In the genomic region with DNA sequence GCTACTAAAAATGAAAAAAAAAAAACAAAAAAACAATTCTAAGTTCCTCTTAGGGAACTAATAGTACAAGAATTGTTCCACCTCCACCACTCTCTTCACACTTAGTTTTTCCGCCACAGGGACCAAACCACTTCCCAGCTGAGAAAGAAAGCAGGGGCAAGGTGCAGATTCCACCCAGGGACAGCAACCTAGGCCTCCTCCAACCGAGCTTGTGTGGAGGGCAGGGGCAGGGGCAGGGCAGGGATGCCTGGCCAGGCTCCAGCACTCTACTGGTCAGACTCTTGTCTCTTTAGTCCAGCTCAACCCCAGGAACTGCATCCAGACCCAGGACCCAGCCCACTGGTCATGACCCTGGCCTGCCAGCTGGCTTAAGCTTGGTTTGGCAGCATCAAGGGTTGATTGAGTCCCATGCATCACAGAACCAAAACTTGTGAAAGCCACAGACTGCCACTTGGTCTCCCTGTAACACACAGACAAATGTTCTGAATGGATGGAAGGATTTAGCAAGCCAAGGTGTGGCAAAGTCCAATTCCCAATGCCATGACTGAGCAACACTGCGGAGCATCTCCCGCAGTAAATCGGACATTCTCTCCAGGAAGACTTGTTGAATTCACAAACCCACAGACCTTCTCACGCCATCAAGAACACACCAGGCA, we compare ENCODE assay signal across 7 cellular contexts. TPM values are rescaled to one million over a fixed set of nuclear protein-coding genes. Genes with fewer than 3 reads are reported as not detected.
DNase-seq lines count a peak whose midpoint lies in the region; ATAC-seq, FAIRE-seq and TF ChIP-seq lines count a peak whose summit lies in the region.
"Not testable (repeated sequence)": the region's sequence is repeated elsewhere in the genome, so short reads cannot be mapped to it uniquely, and the experiment has no call there.

No MANE protein-coding gene starts in this region.

- not testable (repeated sequence) for TF ChIP-seq EP300 in A549 (IDR thresholded peaks at IDR 0.05)

- TF ChIP-seq RAD21 in A549 (conservative IDR thresholded peaks at IDR 0.05 in 1 of 2, IDR thresholded peaks at IDR 0.05 in 1 of 2) = not testable (repeated sequence)

- peaks cover 14% of the 10 kb centered on the region for H3K4me1 ChIP-seq in A549
- not testable (repeated sequence) for H3K4me1 ChIP-seq in small intestine (ENCODE audit: control insufficient read depth in 2 of 2, insufficient read depth in 1 of 2, low read depth in 1 of 2, low read length in 1 of 2)

- H3K27me3 Mint-ChIP-seq in natural killer cell (ENCODE audit: low read depth in 2 of 2) = peaks cover 48 to 49% of the 10 kb centered on the region in 2 donors

- ATAC-seq in A549 (peak; percentile 79 to 81), esophagus mucosa (peak; percentile 18), left colon (peak; percentile 29), natural killer cell (peak; percentile 66 to 86 (median 71))

- not testable (repeated sequence) for TF ChIP-seq CTCF in A549 (IDR thresholded peaks at IDR 0.05); bronchial epithelial cell (IDR thresholded peaks at IDR 0.05; ENCODE audit: insufficient read depth, low read length, severe bottlenecking); natural killer cell (IDR thresholded peaks at IDR 0.05)

- not testable (repeated sequence) for H3K36me3 Mint-ChIP-seq in natural killer cell

- CTCF ChIA-PET in A549 (lab: Yijun Ruan, JAX) = not testable (repeated sequence)

- H3K9me3 Mint-ChIP-seq in natural killer cell = not testable (repeated sequence)

- intact Hi-C loops in left colon (cut with DNase I, micrococcal nuclease); natural killer cell (cut with micrococcal nuclease): not testable (repeated sequence)

- POLR2A ChIA-PET in A549 (lab: Yijun Ruan, JAX) = not testable (repeated sequence)

- H3K4me3 ChIP-seq in A549; bronchial epithelial cell (ENCODE audit: low read depth, low read length); small intestine (ENCODE audit: low read depth in 1 of 2, low read length in 2 of 2): not testable (repeated sequence)

- H3K27ac ChIP-seq in A549 = not testable (repeated sequence)
- H3K27ac ChIP-seq in small intestine (ENCODE audit: low read depth in 1 of 2, low read length in 1 of 2) = peak overlapping the region in 1 of 2 donors; percentile 91

- not testable (repeated sequence) for FAIRE-seq in A549 (lab: Jason Lieb, UNC); small intestine (lab: Jason Lieb, UNC)
- FAIRE-seq in RCC 7860 (lab: Jason Lieb, UNC) = peak; percentile 90
- FAIRE-seq in bronchial epithelial cell (lab: Jason Lieb, UNC) = peak; percentile 87

- H3K27me3 ChIP-seq in bronchial epithelial cell (ENCODE audit: control insufficient read depth, insufficient read depth, low read length); small intestine (ENCODE audit: control insufficient read depth in 2 of 2, insufficient read depth in 2 of 2, low read length in 2 of 2): not testable (repeated sequence)

- peaks cover 18 to 28% of the 10 kb centered on the region in 2 donors for H3K4me1 Mint-ChIP-seq in natural killer cell

- WGBS in A549 (ENCODE audit: missing lambda C conversion rate) = 87% methylated on average over 3 of the region's 6 CpGs
- 70 to 83% (median 74%) methylated on average over 6 of the region's 6 CpGs for WGBS in small intestine, 3 donors

- H3K36me3 ChIP-seq in bronchial epithelial cell (ENCODE audit: control insufficient read depth, insufficient read depth, low read length); small intestine (ENCODE audit: control insufficient read depth in 2 of 2, insufficient read depth in 2 of 2, low read length in 2 of 2): not testable (repeated sequence)

- H3K4me3 Mint-ChIP-seq in natural killer cell = peak overlapping the region; percentile 72

- not testable (repeated sequence) for H3K4me2 ChIP-seq in A549

- H3K27ac Mint-ChIP-seq in natural killer cell = peak overlapping the region in 1 of 2 donors; percentile 67

- not testable (repeated sequence) for TF ChIP-seq POLR2A in A549 (IDR thresholded peaks at IDR 0.05; ENCODE audit: low read length)

- not testable (repeated sequence) for H3K9me3 ChIP-seq in A549; small intestine (ENCODE audit: control insufficient read depth, low read depth)

- DNase-seq in A549 (ENCODE audit: low read depth in 1 of 2, low spot score in 1 of 2); RCC 7860 (ENCODE audit: low spot score); bronchial epithelial cell (ENCODE audit: low read depth); left colon; natural killer cell: not testable (repeated sequence)
- peak; percentile 42 for DNase-seq in small intestine

RNA-seq across cellular contexts. Expression of a gene that starts 19.7 kb away (rescaled TPM):
- polyA plus RNA-seq in A549 (2011; rRNA removed) = 36.0 and 38.4 TPM in 2 replicates
- 11.0 and 11.2 TPM in 2 replicates for polyA plus RNA-seq in A549 (2012; cell fraction: cytosol; rRNA removed)
- polyA plus RNA-seq in A549 (2012; cell fraction: nucleus; rRNA removed) = 5.1 and 7.9 TPM in 2 replicates
- polyA plus RNA-seq in A549 (2017; fragmentation: RNase III; extraction: RNeasy Plus Mini Kit Qiagen cat#74134 plus additional on column Dnase treatment) = 20.0 to 26.4 TPM (median 22.4 TPM) in 3 replicates
- 4.8 and 8.2 TPM in 2 replicates for polyA minus RNA-seq in A549 (2011; rRNA and poly(A)+ RNA removed)
- total RNA-seq in bronchial epithelial cell = 18.2 and 25.2 TPM in 2 replicates
- 19.8 TPM for total RNA-seq in esophagus mucosa
- 10 to 100 TPM; 30.0 to 34.1 TPM for total RNA-seq in left colon
- 10 to 100 TPM; 27.4 to 34.0 (median 28.6) TPM for total RNA-seq in natural killer cell
- polyA plus RNA-seq in small intestine = 10 to 100 TPM; 28.4 to 40.8 (median 28.6) TPM

Comparison
In these comparisons a context has a peak if more than half of its experiments do, and no peak if none do; other contexts are left out.
1. ATAC-seq: peak in every context shown above with its lines; median percentile 80 in A549; 71 in natural killer cell; 29 in left colon; 18 in esophagus mucosa.